In genomic region chr10:110817614-110818013, GRCh38 we compare ENCODE assay signal across 14 cellular contexts. TPM values are rescaled to one million over a fixed set of nuclear protein-coding genes. Genes with fewer than 3 reads are reported as not detected.
A peak's percentile ranks its signal among the peaks of the same experiment; 100 is the strongest.
DNase-seq lines count a peak whose midpoint lies in the region; ATAC-seq and TF ChIP-seq lines count a peak whose summit lies in the region.
"Had no signal": no experiment of that assay in that cellular context is flagged by ENCODE, and none has a peak within 500 bp of the region (broad histone marks: within the 10 kb centered on the region; RNA-seq: fewer than 3 reads in every experiment).

No MANE protein-coding gene starts in this region.

- H3K27ac Mint-ChIP-seq in CD8-positive, alpha-beta T cell: peak overlapping the region; percentile 75
- H3K27ac Mint-ChIP-seq in activated naive CD8-positive, alpha-beta T cell treated with anti-CD3 and anti-CD28 coated beads, Interleukin-2, amount 10 ng/mL, durations not matched to agents 7 days and 5 days: no peak overlapping the region

- H3K9me3 ChIP-seq in CD8-positive, alpha-beta T cell (ENCODE audit: low read length): no peaks in the 10 kb centered on the region
- H3K9me3 ChIP-seq in parathyroid adenoma (ENCODE audit: control insufficient read depth, low read length): no peaks in the 10 kb centered on the region
- no peaks in the 10 kb centered on the region for H3K9me3 ChIP-seq in PC-9 (ENCODE audit: insufficient read depth, low read depth)
- H3K9me3 ChIP-seq: MG63 had no signal

- BruUV-seq in PC-9 (replicated peaks; lab: Mats Ljungman, UMichigan): no TSS peak

- H3K4me2 ChIP-seq in parathyroid adenoma (ENCODE audit: low read length) (no peak overlapping the region), PC-9 (no peak overlapping the region)

- H3K27ac ChIP-seq in CD8-positive, alpha-beta T cell (ENCODE audit: low read depth, low read length): no peak overlapping the region
- peak overlapping the region; percentile 25 for H3K27ac ChIP-seq in parathyroid adenoma
- no peak overlapping the region for H3K27ac ChIP-seq in PC-9

- H3K9me3 Mint-ChIP-seq in CD8-positive, alpha-beta T cell: no peaks in the 10 kb centered on the region
- no peaks in the 10 kb centered on the region for H3K9me3 Mint-ChIP-seq in activated naive CD8-positive, alpha-beta T cell treated with anti-CD3 and anti-CD28 coated beads, Interleukin-2, amount 10 ng/mL, durations not matched to agents 7 days and 5 days

- POLR2A ChIA-PET in CD8-positive, alpha-beta T cell (lab: Charles Lee): interaction anchor here (1.2 to 1.9 kb wide), 2 partner anchors 14 to 48 kb away, joined by 3 to 11 read pairs; no protein-coding TSS in a partner anchor
- POLR2A ChIA-PET in activated naive CD8-positive, alpha-beta T cell treated with anti-CD3 and anti-CD28 coated beads, Interleukin-2, amount 10 ng/mL, durations not matched to agents 7 days and 5 days (lab: Charles Lee): interaction anchor here (0.6 to 1.1 kb wide), 2 partner anchors 9 to 41 kb away, joined by 3 to 7 read pairs; no protein-coding TSS in a partner anchor
- POLR2A ChIA-PET in PC-9 (lab: Charles Lee; ENCODE audit: unreplicated experiment): no interaction called here

- H3K36me3 ChIP-seq in CD8-positive, alpha-beta T cell (ENCODE audit: insufficient read depth, low read length): no peaks in the 10 kb centered on the region
- no peaks in the 10 kb centered on the region for H3K36me3 ChIP-seq in parathyroid adenoma (ENCODE audit: control insufficient read depth, insufficient read depth, low read length)
- no peaks in the 10 kb centered on the region for H3K36me3 ChIP-seq in PC-9 (ENCODE audit: low read depth)
- H3K36me3 ChIP-seq: MG63 had no signal

- no peaks in the 10 kb centered on the region for H3F3A ChIP-seq in PC-9 (ENCODE audit: insufficient read depth, low read depth)

- CTCF ChIA-PET in CD8-positive, alpha-beta T cell (lab: Charles Lee): interaction anchor here (0.9 to 1.5 kb wide), 3 partner anchors 10 to 19 kb away, joined by 3 to 5 read pairs (median 3); no protein-coding TSS in a partner anchor
- CTCF ChIA-PET in PC-9 (lab: Charles Lee): no interaction called here

- no peaks in the 10 kb centered on the region for H3K27me3 Mint-ChIP-seq in CD8-positive, alpha-beta T cell (ENCODE audit: low read depth)
- H3K27me3 Mint-ChIP-seq in activated naive CD8-positive, alpha-beta T cell treated with anti-CD3 and anti-CD28 coated beads, Interleukin-2, amount 10 ng/mL, durations not matched to agents 7 days and 5 days: no peaks in the 10 kb centered on the region

- no peaks in the 10 kb centered on the region for H4K20me1 ChIP-seq in PC-9 (ENCODE audit: insufficient read depth)

- H2AFZ ChIP-seq in parathyroid adenoma (peak overlapping the region; percentile 50), PC-9 (no peak overlapping the region)

- no peak overlapping the region for H3K9ac ChIP-seq in parathyroid adenoma

- no peak overlapping the region for H3K4me3 Mint-ChIP-seq in CD8-positive, alpha-beta T cell
- no peak overlapping the region for H3K4me3 Mint-ChIP-seq in activated naive CD8-positive, alpha-beta T cell treated with anti-CD3 and anti-CD28 coated beads, Interleukin-2, amount 10 ng/mL, durations not matched to agents 7 days and 5 days

- ATAC-seq in CD8-positive, alpha-beta T cell: peak; percentile 55
- ATAC-seq in GM19351 (IDR thresholded peaks at IDR 0.05; ENCODE audit: unreplicated experiment): peak; percentile 56
- peak; percentile 57 for ATAC-seq in activated naive CD8-positive, alpha-beta T cell treated with anti-CD3 and anti-CD28 coated beads, Interleukin-2, amount 10 ng/mL, durations not matched to agents 7 days and 5 days (ENCODE audit: low read depth)
- no peak for ATAC-seq in HG02852 (IDR thresholded peaks at IDR 0.05; ENCODE audit: unreplicated experiment)
- ATAC-seq: stimulated activated naive CD8-positive, alpha-beta T cell treated with anti-CD3 and anti-CD28 coated beads, Interleukin-15, Interleukin-2, amounts not matched to agents 100 U/mL and 50 U/mL, for 24 hours had no signal

- no peak for TF ChIP-seq CTCF in CD8-positive, alpha-beta T cell (IDR thresholded peaks at IDR 0.05)
- TF ChIP-seq CTCF in parathyroid adenoma (IDR thresholded peaks at IDR 0.05) (no peak), PC-9 (conservative IDR thresholded peaks at IDR 0.05) (no peak)

- DNase-seq in CD8-positive, alpha-beta T cell: no peak
- DNase-seq in activated naive CD8-positive, alpha-beta T cell treated with anti-CD3 and anti-CD28 coated beads, Interleukin-2, amount 10 ng/mL, durations not matched to agents 7 days and 5 days: no peak
- DNase-seq in NCI-H1417 treated with DMSO at 0.1 percent for 48 hours (lab: John Stamatoyannopoulos, UW) (no peak), DMS53 (lab: John Stamatoyannopoulos, UW) (no peak), PC-9 (no peak)
- DNase-seq: activated CD4-positive, CD25-positive, alpha-beta regulatory T cell treated with anti-CD3 and anti-CD28 coated beads, Interleukin-2, amount 50 U/mL, for 72 hours; DND-41; MG63; NCI-H2081 treated with DMSO at 0.1 percent for 48 hours; NCI-H526; stimulated activated naive CD8-positive, alpha-beta T cell treated with anti-CD3 and anti-CD28 coated beads, Interleukin-15, Interleukin-2, amounts not matched to agents 100 U/mL and 50 U/mL, for 24 hours had no signal

- peaks cover 16% of the 10 kb centered on the region for H3K4me1 ChIP-seq in CD8-positive, alpha-beta T cell (ENCODE audit: insufficient read depth, low read length)
- peaks cover 47% of the 10 kb centered on the region for H3K4me1 ChIP-seq in parathyroid adenoma
- H3K4me1 ChIP-seq in PC-9 (replicated peaks; ENCODE audit: insufficient read depth): peaks cover 12% of the 10 kb centered on the region

- H3K79me2 ChIP-seq in parathyroid adenoma: peaks cover 5% of the 10 kb centered on the region
- H3K79me2 ChIP-seq in PC-9 (ENCODE audit: low read depth): no peaks in the 10 kb centered on the region

- no peak overlapping the region for H3K4me3 ChIP-seq in CD8-positive, alpha-beta T cell (ENCODE audit: low read depth, low read length)
- no peak overlapping the region for H3K4me3 ChIP-seq in parathyroid adenoma (ENCODE audit: low read depth, low read length)
- no peak overlapping the region for H3K4me3 ChIP-seq in PC-9
- H3K4me3 ChIP-seq: MG63 had no signal

- H3K36me3 Mint-ChIP-seq in CD8-positive, alpha-beta T cell: no peaks in the 10 kb centered on the region
- H3K36me3 Mint-ChIP-seq in activated naive CD8-positive, alpha-beta T cell treated with anti-CD3 and anti-CD28 coated beads, Interleukin-2, amount 10 ng/mL, durations not matched to agents 7 days and 5 days: peaks cover 1% of the 10 kb centered on the region

- H3K4me1 Mint-ChIP-seq in CD8-positive, alpha-beta T cell (ENCODE audit: low read depth): peaks cover 43% of the 10 kb centered on the region
- H3K4me1 Mint-ChIP-seq in activated naive CD8-positive, alpha-beta T cell treated with anti-CD3 and anti-CD28 coated beads, Interleukin-2, amount 10 ng/mL, durations not matched to agents 7 days and 5 days: peaks cover 16% of the 10 kb centered on the region

- H3K27me3 ChIP-seq in CD8-positive, alpha-beta T cell (ENCODE audit: insufficient read depth, low read length): no peaks in the 10 kb centered on the region
- H3K27me3 ChIP-seq in parathyroid adenoma (ENCODE audit: control insufficient read depth, insufficient read depth, low read length): no peaks in the 10 kb centered on the region
- H3K27me3 ChIP-seq in PC-9 (ENCODE audit: insufficient read depth, low read depth): no peaks in the 10 kb centered on the region; the same call in 1 of the 2 replicates
- H3K27me3 ChIP-seq: MG63 had no signal

- no peaks in the 10 kb centered on the region for H3K9me2 ChIP-seq in PC-9 (ENCODE audit: insufficient read depth)

- intact Hi-C loops in CD8-positive, alpha-beta T cell (cut with DNase I, micrococcal nuclease): no loop called here
- intact Hi-C loops in PC-9 (cut with micrococcal nuclease; ENCODE audit: unreplicated experiment): loop anchor here (5.0 kb wide), 1 partner anchor 55 kb away; the partner anchor contains the start of gene PDCD4

RNA-seq across cellular contexts. Expression of gene PDCD4, which starts 54.1 kb away (rescaled TPM):
- 100 to 1,000 TPM; 672 to 688 TPM for total RNA-seq in CD8-positive, alpha-beta T cell
- total RNA-seq in activated naive CD8-positive, alpha-beta T cell treated with anti-CD3 and anti-CD28 coated beads, Interleukin-2, amount 10 ng/mL, durations not matched to agents 7 days and 5 days: 100 to 1,000 TPM; 236 to 237 TPM
- total RNA-seq in PC-9 (2021): 92.4 and 96.4 TPM in 2 replicates
